In genomic region chr3:130967281-130967680, GRCh38 we compare ENCODE assay signal across 25 cellular contexts.
"Had no signal": no experiment of that assay in that cellular context is flagged by ENCODE, and none has a peak within 500 bp of the region (broad histone marks: within the 10 kb centered on the region; RNA-seq: fewer than 3 reads in every experiment).

No MANE protein-coding gene starts in this region.

- H3K9me3 Mint-ChIP-seq: natural killer cell; stimulated activated effector memory CD8-positive, alpha-beta T cell treated with anti-CD3 and anti-CD28 coated beads, Interleukin-12 subunit alpha, Interleukin-12 subunit beta, amount 100 ng/mL, for 72 hours had no signal

- H3K27ac ChIP-seq: dorsolateral prefrontal cortex, epithelial cell of prostate, gastrocnemius medialis, parathyroid adenoma, stomach, thyroid gland, vagina had no signal

- H3K27ac Mint-ChIP-seq: endodermal cell; memory B cell; natural killer cell; progenitor cell of endocrine pancreas; stimulated activated effector memory CD8-positive, alpha-beta T cell treated with anti-CD3 and anti-CD28 coated beads, Interleukin-12 subunit alpha, Interleukin-12 subunit beta, amount 100 ng/mL, for 72 hours had no signal

- H3K79me2 ChIP-seq: parathyroid adenoma had no signal

- H3K27me3 Mint-ChIP-seq: memory B cell, progenitor cell of endocrine pancreas had no signal

- DNase-seq: dorsolateral prefrontal cortex; effector CD4-positive, alpha-beta T cell; endodermal cell; foreskin fibroblast; gastrocnemius medialis; head of caudate nucleus; left ventricle myocardium superior; natural killer cell; occipital lobe; stimulated activated CD4-positive, alpha-beta T cell treated with anti-CD3 and anti-CD28 coated beads, Interleukin-2, amount 100 ng/mL, for 24 hours; stimulated activated CD4-positive, alpha-beta T cell treated with anti-CD3 and anti-CD28 coated beads, Interleukin-4, amount 100 ng/mL, for 24 hours; stimulated activated naive CD4-positive, alpha-beta T cell treated with Interleukin-2 at 50 U/mL for 16 hours; stomach; thyroid gland; trophoblast cell had no signal

- H2AFZ ChIP-seq: parathyroid adenoma had no signal

- H3K9ac ChIP-seq: parathyroid adenoma had no signal

- H3K27me3 ChIP-seq: dorsolateral prefrontal cortex, gastrocnemius medialis, stomach, thyroid gland, vagina had no signal

- FAIRE-seq: keratinocyte had no signal

- H3K4me3 Mint-ChIP-seq: endodermal cell; memory B cell; natural killer cell; stimulated activated effector memory CD8-positive, alpha-beta T cell treated with anti-CD3 and anti-CD28 coated beads, Interleukin-12 subunit alpha, Interleukin-12 subunit beta, amount 100 ng/mL, for 72 hours had no signal

- ATAC-seq: esophagus mucosa; gastrocnemius medialis; left ventricle myocardium superior; natural killer cell; sciatic nerve; stimulated activated effector memory CD8-positive, alpha-beta T cell treated with anti-CD3 and anti-CD28 coated beads, Interleukin-12 subunit alpha, Interleukin-12 subunit beta, amount 100 ng/mL, for 72 hours had no signal

- H3K9me3 ChIP-seq: gastrocnemius medialis, stomach, thyroid gland, vagina had no signal

- H3K4me3 ChIP-seq: dorsolateral prefrontal cortex, gastrocnemius medialis, lung, stomach, thyroid gland, vagina had no signal

- H3K4me1 ChIP-seq: gastrocnemius medialis, parathyroid adenoma, stomach, thyroid gland, vagina had no signal

- H3K4me1 Mint-ChIP-seq: memory B cell; natural killer cell; stimulated activated effector memory CD8-positive, alpha-beta T cell treated with anti-CD3 and anti-CD28 coated beads, Interleukin-12 subunit alpha, Interleukin-12 subunit beta, amount 100 ng/mL, for 72 hours had no signal
